In genomic region chr2:197850882-197851281, GRCh38 we compare ENCODE assay signal across 17 cellular contexts. TPM values are rescaled to one million over a fixed set of nuclear protein-coding genes. Genes with fewer than 3 reads are reported as not detected.
A peak's percentile ranks its signal among the peaks of the same experiment; 100 is the strongest.
DNase-seq lines count a peak whose midpoint lies in the region; ATAC-seq and TF ChIP-seq lines count a peak whose summit lies in the region.
"Had no signal": no experiment of that assay in that cellular context is flagged by ENCODE, and none has a peak within 500 bp of the region (broad histone marks: within the 10 kb centered on the region; RNA-seq: fewer than 3 reads in every experiment).

No MANE protein-coding gene starts in this region.

- CTCF ChIA-PET in CD4-positive, alpha-beta T cell (lab: Charles Lee): interaction anchor here (1.2 to 1.8 kb wide), 3 partner anchors 9 to 26 kb away, joined by 3 to 5 read pairs (median 4); no protein-coding TSS in a partner anchor
- CTCF ChIA-PET in T-cell (lab: Charles Lee): interaction anchor here (0.6 to 1.6 kb wide), 5 partner anchors 9 to 203 kb away, joined by 3 to 5 read pairs (median 3); no protein-coding TSS in a partner anchor

- H3K27me3 ChIP-seq in CD4-positive, alpha-beta T cell (ENCODE audit: control insufficient read depth, insufficient read depth, low read length): no peaks in the 10 kb centered on the region
- no peaks in the 10 kb centered on the region for H3K27me3 ChIP-seq in dorsolateral prefrontal cortex
- H3K27me3 ChIP-seq in layer of hippocampus (ENCODE audit: control insufficient read depth, insufficient read depth, low read length): no peaks in the 10 kb centered on the region
- H3K27me3 ChIP-seq: MG63 had no signal

- no peaks in the 10 kb centered on the region for H3K36me3 Mint-ChIP-seq in CD4-positive, alpha-beta T cell (ENCODE audit: low read depth)
- H3K36me3 Mint-ChIP-seq in T-cell: no peaks in the 10 kb centered on the region
- H3K36me3 Mint-ChIP-seq: CD8-positive, alpha-beta memory T cell had no signal

- DNase-seq in CD4-positive, alpha-beta T cell: no peak
- DNase-seq in T-cell (no peak), dorsolateral prefrontal cortex (no peak), G401 (ENCODE audit: low spot score) (no peak), NCI-H524 treated with DMSO at 0.1 percent for 48 hours (lab: John Stamatoyannopoulos, UW) (no peak), AG20443 (ENCODE audit: low spot score) (no peak)
- no peak for DNase-seq in activated CD4-positive, alpha-beta T cell treated with anti-CD3 and anti-CD28 coated beads for 48 hours
- DNase-seq: CD8-positive, alpha-beta memory T cell; KG1; MG63; NCI-H1105; NCI-H1694 treated with DMSO at 0.1 percent for 48 hours; NCI-H446; NCI-H748 treated with DMSO at 0.1 percent for 48 hours had no signal

- no peaks in the 10 kb centered on the region for H3K9me3 ChIP-seq in CD4-positive, alpha-beta T cell (ENCODE audit: control insufficient read depth, low read length)
- H3K9me3 ChIP-seq: MG63 had no signal

- in situ Hi-C loops in G401 (cut with HindIII; ENCODE audit: low sequenced_read_pairs): no loop called here

- H3K9me3 Mint-ChIP-seq in CD4-positive, alpha-beta T cell: no peaks in the 10 kb centered on the region
- H3K9me3 Mint-ChIP-seq in T-cell: no peaks in the 10 kb centered on the region
- H3K9me3 Mint-ChIP-seq: CD8-positive, alpha-beta memory T cell; GM23338 had no signal

- peak overlapping the region; percentile 94 for H3K27ac Mint-ChIP-seq in CD4-positive, alpha-beta T cell
- peak overlapping the region; percentile 15 to 41 for H3K27ac Mint-ChIP-seq in T-cell
- H3K27ac Mint-ChIP-seq: B cell, GM23338 had no signal

- no peak overlapping the region for H3K27ac ChIP-seq in CD4-positive, alpha-beta T cell (ENCODE audit: low read depth, low read length)
- H3K27ac ChIP-seq in dorsolateral prefrontal cortex (peak overlapping the region in 57 of 59 donors; percentile 38 to 95 (median 89)), layer of hippocampus (ENCODE audit: low read depth, low read length) (peak overlapping the region; percentile 81)

- peak overlapping the region; percentile 30 for H3K4me3 Mint-ChIP-seq in CD4-positive, alpha-beta T cell
- H3K4me3 Mint-ChIP-seq in T-cell: peak overlapping the region in 1 of 3 donors; percentile 1
- H3K4me3 Mint-ChIP-seq: B cell; CD8-positive, alpha-beta memory T cell; GM23338 had no signal

- no peak for TF ChIP-seq CTCF in CD4-positive, alpha-beta T cell (IDR thresholded peaks at IDR 0.05)
- no peak for TF ChIP-seq CTCF in dorsolateral prefrontal cortex (IDR thresholded peaks at IDR 0.05 in 54 of 56, conservative IDR thresholded peaks at IDR 0.05 in 2 of 56; ENCODE audit: low read depth in 1 of 56, partially characterized antibody in 56 of 56)

- POLR2A ChIA-PET in CD4-positive, alpha-beta T cell (lab: Charles Lee): no interaction called here
- POLR2A ChIA-PET in T-cell (lab: Charles Lee): interaction anchor here in 1 of 2 donors (0.6 kb wide), 1 partner anchor 18 kb away, joined by 3 read pairs; no protein-coding TSS in a partner anchor

- no peaks in the 10 kb centered on the region for H3K27me3 Mint-ChIP-seq in CD4-positive, alpha-beta T cell
- no peaks in the 10 kb centered on the region for H3K27me3 Mint-ChIP-seq in T-cell

- H3K4me1 Mint-ChIP-seq in CD4-positive, alpha-beta T cell (ENCODE audit: low read depth): peaks cover 96% of the 10 kb centered on the region
- H3K4me1 Mint-ChIP-seq in T-cell: peaks cover 79 to 89% (median 85%) of the 10 kb centered on the region in 3 donors
- H3K4me1 Mint-ChIP-seq: B cell had no signal

- no peak for ATAC-seq in CD4-positive, alpha-beta T cell (ENCODE audit: poor library complexity)
- ATAC-seq in T-cell (replicated peaks in 1 of 4): no peak

- intact Hi-C loops in CD4-positive, alpha-beta T cell (cut with DNase I, micrococcal nuclease): loop anchor here in 1 of 2 experiments (2.0 kb wide), 1 partner anchor 16 kb away; no protein-coding TSS in a partner anchor
- intact Hi-C loops in dorsolateral prefrontal cortex (cut with DNase I): loop anchor here in 1 of 2 donors (5.0 kb wide), 1 partner anchor 49 kb away; the partner anchor contains the start of gene PLCL1

- no peak overlapping the region for H3K4me3 ChIP-seq in dorsolateral prefrontal cortex
- H3K4me3 ChIP-seq: GM23338, MG63 had no signal

RNA-seq across cellular contexts. Expression of gene PLCL1, which starts 46.5 kb away (rescaled TPM):
- 10 to 100 TPM; 27.0 to 28.3 TPM for total RNA-seq in CD4-positive, alpha-beta T cell
- total RNA-seq in T-cell (10 to 100 TPM; 15.3 to 24.7 (median 20.3) TPM), dorsolateral prefrontal cortex (100 to 1,000 TPM in 2 of 120 experiments, 10 to 100 TPM in 118; 25.2 to 120 (median 49.4) TPM)
- total RNA-seq in G401 (2014; rRNA removed; shearing (Covaris generic)): not detected in 2 replicates
- total RNA-seq: GM23338 had no signal

Comparison
In these comparisons a context has a peak if more than half of its experiments do, and no peak if none do; other contexts are left out.
1. RNA of gene PLCL1, which starts 46.5 kb away (total RNA-seq): 25.2 to 120 TPM in dorsolateral prefrontal cortex, 27.0 to 28.3 TPM in CD4-positive, alpha-beta T cell and 15.3 to 24.7 TPM in T-cell; not detected in G401; every median in the first group is over 10 times any median in the second.